Comparison of ENCODE assay signal across 13 cellular contexts in genomic region chr5:39519566-39520231, GRCh38.
DNase-seq lines count a peak whose midpoint lies in the region; ATAC-seq and TF ChIP-seq lines count a peak whose summit lies in the region.
"Had no signal": no experiment of that assay in that cellular context is flagged by ENCODE, and none has a peak within 500 bp of the region (broad histone marks: within the 10 kb centered on the region; RNA-seq: fewer than 3 reads in every experiment).

No MANE protein-coding gene starts in this region.

- H3K27me3 ChIP-seq in muscle layer of duodenum (ENCODE audit: low read depth, low read length) (no peaks in the 10 kb centered on the region), vagina (no peaks in the 10 kb centered on the region)

- H3K9me3 ChIP-seq in muscle layer of duodenum (ENCODE audit: control insufficient read depth in 1 of 2, low read length in 2 of 2) (no peaks in the 10 kb centered on the region), vagina (no peaks in the 10 kb centered on the region)

- no peak for TF ChIP-seq CTCF in vagina (IDR thresholded peaks at IDR 0.05)

- H3K4me1 ChIP-seq in muscle layer of duodenum (ENCODE audit: control insufficient read depth in 1 of 2, insufficient read depth in 2 of 2, low read length in 2 of 2) (peaks cover 0 to 26% of the 10 kb centered on the region in 2 donors), vagina (peaks cover 4% of the 10 kb centered on the region)

- no peak for DNase-seq in Right ventricle myocardium inferior (ENCODE audit: missing footprints)
- no peak for DNase-seq in cardiac septum (ENCODE audit: low spot score)
- DNase-seq in fibroblast of gingiva (ENCODE audit: low read depth): peak; percentile 88
- no peak for DNase-seq in vagina (ENCODE audit: extremely low spot score in 2 of 2)
- DNase-seq: AML-193; naive thymus-derived CD8-positive, alpha-beta T cell; NCI-H1436; NK-92 treated with Interleukin-12 subunit alpha and Interleukin-12 subunit beta, amount 100 ng/mL, for 24 hours; stimulated activated CD4-positive, alpha-beta T cell treated with anti-CD3 and anti-CD28 coated beads, Interleukin-2, amount 100 ng/mL, for 48 hours had no signal

- ATAC-seq in Right ventricle myocardium inferior: peak; percentile 83
- ATAC-seq in GM18873 (IDR thresholded peaks at IDR 0.05; ENCODE audit: low FRiP score, unreplicated experiment): no peak
- no peak for ATAC-seq in HG02885 (IDR thresholded peaks at IDR 0.05; ENCODE audit: poor library complexity, unreplicated experiment)
- ATAC-seq in GM18867 (IDR thresholded peaks at IDR 0.05; ENCODE audit: unreplicated experiment): no peak
- ATAC-seq: naive thymus-derived CD8-positive, alpha-beta T cell had no signal

- no peak overlapping the region for H3K4me3 ChIP-seq in muscle layer of duodenum (ENCODE audit: low read depth in 1 of 2, low read length in 2 of 2)
- no peak overlapping the region for H3K4me3 ChIP-seq in vagina

- H3K27ac ChIP-seq in muscle layer of duodenum (ENCODE audit: low read length) (peak overlapping the region; percentile 56), vagina (peak overlapping the region; percentile 39)

- H3K36me3 ChIP-seq in muscle layer of duodenum (ENCODE audit: control insufficient read depth in 1 of 2, insufficient read depth in 2 of 2, low read length in 2 of 2) (no peaks in the 10 kb centered on the region), vagina (no peaks in the 10 kb centered on the region)

- TF ChIP-seq POLR2A in vagina (IDR thresholded peaks at IDR 0.05): no peak

- intact Hi-C loops in Right ventricle myocardium inferior (cut with DNase I): no loop called here
- intact Hi-C loops in cardiac septum (cut with DNase I): no loop called here
- intact Hi-C loops in vagina (cut with DNase I): no loop called here
